ENCODE assay signal across 12 cellular contexts in the genomic region with DNA sequence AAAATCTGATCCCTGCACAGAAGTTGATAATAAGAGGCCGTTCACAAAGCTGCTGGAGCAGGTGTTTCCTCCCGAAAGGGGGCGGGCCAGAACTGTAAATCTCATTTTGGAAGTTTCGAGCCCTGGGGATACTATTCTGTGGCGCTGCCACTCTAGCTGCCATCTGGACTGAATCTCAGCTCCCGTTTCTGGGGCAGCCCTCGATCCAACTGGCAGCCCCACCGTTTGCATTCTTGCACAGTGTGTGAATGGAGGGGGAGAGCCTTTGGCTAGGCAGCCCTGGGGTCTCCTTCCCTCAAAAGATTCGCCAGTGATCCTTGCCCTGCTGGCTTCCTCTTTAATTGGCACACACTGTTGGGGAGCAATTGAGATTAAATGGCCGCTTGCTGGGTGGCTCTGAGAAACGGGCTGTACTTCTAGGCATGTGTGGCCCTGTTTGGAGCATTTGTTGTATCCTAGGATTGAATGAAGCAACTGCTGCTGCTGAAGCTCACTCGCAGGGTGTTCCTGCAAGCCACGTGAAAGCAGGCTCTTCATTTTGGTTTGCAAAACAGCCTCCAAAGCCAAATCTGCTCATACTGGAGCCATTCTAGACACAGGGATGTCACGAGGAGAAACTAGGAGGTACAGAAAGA. TPM values are rescaled to one million over a fixed set of nuclear protein-coding genes. Genes with fewer than 3 reads are reported as not detected.
DNase-seq lines count a peak whose midpoint lies in the region; ATAC-seq and TF ChIP-seq lines count a peak whose summit lies in the region.
"Had no signal": no experiment of that assay in that cellular context is flagged by ENCODE, and none has a peak within 500 bp of the region (broad histone marks: within the 10 kb centered on the region; RNA-seq: fewer than 3 reads in every experiment).

No MANE protein-coding gene starts in this region.

- H3K9ac ChIP-seq in H9 (ENCODE audit: extremely low read depth, insufficient read length, low read length) (no peak overlapping the region), adipocyte (ENCODE audit: low read length) (peak overlapping the region; percentile 48)

- no peak for ATAC-seq in GM18909 (IDR thresholded peaks at IDR 0.05; ENCODE audit: poor library complexity, unreplicated experiment)
- ATAC-seq: stimulated activated memory B cell treated with anti-CD40 and anti-IgM and Interleukin-4, amounts not matched to agents 10 μg/mL and 1 μg/mL and 100 μg/mL, for 72 hours had no signal

- H3T11ph ChIP-seq in H9 (ENCODE audit: low read length): no peak overlapping the region

- H3K23me2 ChIP-seq in H9 (ENCODE audit: insufficient read length, low read depth, low read length, poor library complexity, severe bottlenecking): no peaks in the 10 kb centered on the region

- peaks cover 8 to 9% of the 10 kb centered on the region in 2 experiments for H3K4me1 Mint-ChIP-seq in H9
- no peaks in the 10 kb centered on the region for H3K4me1 Mint-ChIP-seq in Calu3 (ENCODE audit: low read depth, unreplicated experiment)

- intact Hi-C loops in Calu3 (cut with micrococcal nuclease; ENCODE audit: unreplicated experiment): no loop called here

- no peaks in the 10 kb centered on the region for H3K9me3 ChIP-seq in H9 (ENCODE audit: control insufficient read depth, low read depth, low read length)
- peaks cover 9% of the 10 kb centered on the region for H3K9me3 ChIP-seq in adipocyte (ENCODE audit: control insufficient read depth, low read length)
- H3K9me3 ChIP-seq: neutrophil had no signal

- no peak overlapping the region for H2BK120ac ChIP-seq in H9 (ENCODE audit: low read depth, low read length, poor library complexity, severe bottlenecking)

- WGBS in H9 (ENCODE audit: extremely low coverage, insufficient read length, low lambda C conversion rate): no CpG with 5 or more reads among the region's 14 CpGs

- H4K5ac ChIP-seq in H9 (ENCODE audit: insufficient read length, low read depth, low read length): no peak overlapping the region

- H3K27me3 Mint-ChIP-seq in H9 (ENCODE audit: low read depth) (peaks cover 16% of the 10 kb centered on the region), Calu3 (ENCODE audit: unreplicated experiment) (peaks cover 39% of the 10 kb centered on the region)

- H3K27me3 ChIP-seq in H9 (ENCODE audit: insufficient read depth, low read length) (no peaks in the 10 kb centered on the region), adipocyte (replicated peaks; ENCODE audit: control insufficient read depth, insufficient read depth, low read length) (peaks cover 3% of the 10 kb centered on the region)

- H3K4me3 ChIP-seq in adipocyte (ENCODE audit: low read length): peak overlapping the region; percentile 18

- H3K27ac Mint-ChIP-seq in H9: peak overlapping the region in 1 of 3 experiments; percentile 23; a peak in 1 of 7 replicates
- no peak overlapping the region for H3K27ac Mint-ChIP-seq in Calu3 (ENCODE audit: unreplicated experiment)
- H3K27ac Mint-ChIP-seq: activated B cell treated with CpG ODN at 0.5 μM for 24 hours; stimulated activated memory B cell treated with anti-CD40 and anti-IgM and Interleukin-4, amounts not matched to agents 10 μg/mL and 1 μg/mL and 100 μg/mL, for 72 hours had no signal

- H3K79me2 ChIP-seq in H9 (ENCODE audit: insufficient read depth, low read length): no peaks in the 10 kb centered on the region

- H4K8ac ChIP-seq in H9 (replicated peaks; ENCODE audit: insufficient read length, low read depth, low read length): no peak overlapping the region

- H4K20me1 ChIP-seq in H9 (ENCODE audit: control insufficient read depth, insufficient read depth, insufficient read length): no peaks in the 10 kb centered on the region

- no TSS peak for BruUV-seq in Calu3 (replicated peaks; lab: Mats Ljungman, UMichigan)

- H2BK5ac ChIP-seq in H9 (ENCODE audit: insufficient read length, low read length): no peak overlapping the region

- no peaks in the 10 kb centered on the region for H3K36me3 ChIP-seq in adipocyte (ENCODE audit: control insufficient read depth, insufficient read depth, low read length, severe bottlenecking)
- H3K36me3 ChIP-seq: neutrophil had no signal

- H3K14ac ChIP-seq in H9 (ENCODE audit: insufficient read depth, low read length): 0 out of 2 replicates have a peak overlapping the region, but pooled peaks have one; percentile 33

- H2BK12ac ChIP-seq in H9 (ENCODE audit: insufficient read length, low read depth, low read length): no peak overlapping the region

- no peak overlapping the region for H2AK5ac ChIP-seq in H9 (ENCODE audit: insufficient read length, low read length)

- H3K36me3 Mint-ChIP-seq in H9 (ENCODE audit: insufficient read depth in 1 of 3, low read depth in 3 of 3) (no peaks in the 10 kb centered on the region), Calu3 (ENCODE audit: insufficient read depth, unreplicated experiment) (no peaks in the 10 kb centered on the region)
- H3K36me3 Mint-ChIP-seq: stimulated activated memory B cell treated with anti-CD40 and anti-IgM and Interleukin-4, amounts not matched to agents 10 μg/mL and 1 μg/mL and 100 μg/mL, for 72 hours had no signal

- H2BK20ac ChIP-seq in H9 (ENCODE audit: low read depth, low read length, poor library complexity, severe bottlenecking): no peak overlapping the region

- no peak overlapping the region for H3K56ac ChIP-seq in H9 (ENCODE audit: insufficient read length, low read depth, low read length)

- no peak overlapping the region for H2BK15ac ChIP-seq in H9 (ENCODE audit: low read depth, low read length)

- H3K4me3 Mint-ChIP-seq in H9 (no peak overlapping the region; a peak in 1 of 5 replicates), Calu3 (ENCODE audit: low read depth, unreplicated experiment) (no peak overlapping the region)
- H3K4me3 Mint-ChIP-seq: activated B cell treated with CpG ODN at 0.5 μM for 24 hours; stimulated activated memory B cell treated with anti-CD40 and anti-IgM and Interleukin-4, amounts not matched to agents 10 μg/mL and 1 μg/mL and 100 μg/mL, for 72 hours had no signal

- no peak overlapping the region for H3K4ac ChIP-seq in H9 (ENCODE audit: low read depth, low read length)

- H3K4me2 ChIP-seq in H9 (ENCODE audit: insufficient read depth, insufficient read length, low read length): no peak overlapping the region

- no peak overlapping the region for H3K23ac ChIP-seq in H9 (ENCODE audit: insufficient read length, low read depth, low read length)

- H3K79me1 ChIP-seq in H9 (ENCODE audit: insufficient read depth, low read depth, low read length, poor library complexity, severe bottlenecking): no peaks in the 10 kb centered on the region

- peak; percentile 77 for DNase-seq in DMS 273 (lab: John Stamatoyannopoulos, UW; ENCODE audit: unreplicated experiment)
- no peak for DNase-seq in H9
- DNase-seq in adipocyte (ENCODE audit: low read depth): no peak
- peak; percentile 66 for DNase-seq in midbrain (lab: John Stamatoyannopoulos, UW)
- no peak for DNase-seq in Calu3
- DNase-seq in NOMO-1 (lab: John Stamatoyannopoulos, UW; ENCODE audit: unreplicated experiment in 2 of 2): no peak
- DNase-seq in activated CD8-positive, alpha-beta memory T cell treated with anti-CD3 and anti-CD28 coated beads for 24 hours: no peak
- DNase-seq: activated B cell treated with CpG ODN at 0.5 μM for 24 hours had no signal

- TF ChIP-seq CTCF in H9 (conservative IDR thresholded peaks at IDR 0.05) (no peak; the same call in 2 of the 3 replicates), Calu3 (IDR thresholded peaks at IDR 0.05; ENCODE audit: unreplicated experiment) (no peak)

- CTCF ChIA-PET in Calu3 (lab: Charles Lee): interaction anchor here (0.6 kb wide), 1 partner anchor 8 kb away, joined by 4 read pairs; no protein-coding TSS in a partner anchor

- H3K9me3 Mint-ChIP-seq in H9: peaks cover 0 to 2% of the 10 kb centered on the region in 2 experiments; a peak in 4 of 5 replicates
- H3K9me3 Mint-ChIP-seq in Calu3 (ENCODE audit: low read depth, unreplicated experiment): no peaks in the 10 kb centered on the region
- H3K9me3 Mint-ChIP-seq: activated B cell treated with CpG ODN at 0.5 μM for 24 hours; stimulated activated memory B cell treated with anti-CD40 and anti-IgM and Interleukin-4, amounts not matched to agents 10 μg/mL and 1 μg/mL and 100 μg/mL, for 72 hours had no signal

- H3K4me1 ChIP-seq in H9 (ENCODE audit: insufficient read depth, low read length): no peaks in the 10 kb centered on the region
- H3K4me1 ChIP-seq in adipocyte (ENCODE audit: control insufficient read depth, insufficient read depth, low read length): peaks cover 17% of the 10 kb centered on the region

- no peak overlapping the region for H2AFZ ChIP-seq in H9 (ENCODE audit: low read length)

- H4K91ac ChIP-seq in H9 (ENCODE audit: insufficient read length, low read depth, low read length): no peak overlapping the region

- H3K18ac ChIP-seq in H9 (ENCODE audit: insufficient read length, low read depth, low read length): no peak overlapping the region

- H3K27ac ChIP-seq in H9 (ENCODE audit: insufficient read length, low read depth, low read length): no peak overlapping the region
- H3K27ac ChIP-seq: neutrophil had no signal

RNA-seq across cellular contexts. Expression of gene TOPAZ1, which starts 57.2 kb away (rescaled TPM):
- total RNA-seq in H9 (2021): not detected in 2 replicates
- not detected in 2 replicates for total RNA-seq in Calu3 (2022)
- total RNA-seq: activated B cell treated with CpG ODN at 0.5 μM for 24 hours, fibroblast of lung had no signal

Comparison
In these comparisons a context has a peak if more than half of its experiments do, and no peak if none do; other contexts are left out.
1. DNase-seq: peak in DMS 273 (single experiment) and midbrain (single experiment); none in H9 (single experiment), adipocyte (single experiment), Calu3 (single experiment), NOMO-1 (0 of 2) and activated CD8-positive, alpha-beta memory T cell treated with anti-CD3 and anti-CD28 coated beads for 24 hours (single experiment).